Comparison of ENCODE assay signal across 8 cellular contexts in the genomic region with DNA sequence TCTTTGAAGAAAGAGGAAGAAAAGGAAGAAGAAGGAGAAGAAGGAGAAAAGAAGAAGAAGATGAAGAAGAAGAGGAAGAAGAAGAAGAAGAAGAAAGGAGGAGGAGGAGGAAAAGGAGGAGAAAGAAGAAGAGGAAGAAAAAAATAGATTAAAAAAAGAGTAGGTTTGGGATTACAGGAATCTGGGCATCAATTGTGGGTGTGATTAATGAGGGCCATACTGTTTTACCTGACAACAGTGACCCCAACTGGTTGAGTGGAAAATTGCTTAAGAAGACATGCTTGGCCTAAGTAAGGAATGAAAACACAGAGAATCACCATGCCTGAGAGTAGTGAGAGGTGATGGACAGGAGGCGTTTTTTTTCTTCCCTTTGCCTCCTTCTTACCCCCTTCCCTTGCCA.
DNase-seq lines count a peak whose midpoint lies in the region; ATAC-seq and TF ChIP-seq lines count a peak whose summit lies in the region.

No MANE protein-coding gene starts in this region.

- TF ChIP-seq CTCF in colonic mucosa (IDR thresholded peaks at IDR 0.05) = peak; percentile 38

- no peaks in the 10 kb centered on the region for H3K9me3 ChIP-seq in colonic mucosa

- ATAC-seq in GM18870 (IDR thresholded peaks at IDR 0.05; ENCODE audit: unreplicated experiment) (peak; percentile 94), HG02938 (IDR thresholded peaks at IDR 0.05; ENCODE audit: unreplicated experiment) (peak; percentile 96)

- H3K4me1 ChIP-seq in colonic mucosa = no peaks in the 10 kb centered on the region

- H3K27ac ChIP-seq in colonic mucosa = no peak overlapping the region

- no peak overlapping the region for H3K4me3 ChIP-seq in colonic mucosa

- intact Hi-C loops in colonic mucosa (cut with DNase I) = loop anchor here (10.0 kb wide), 2 partner anchors 169 to 269 kb away; no protein-coding TSS in a partner anchor

- no peaks in the 10 kb centered on the region for H3K27me3 ChIP-seq in colonic mucosa

- DNase-seq in DMS53 (lab: John Stamatoyannopoulos, UW) = peak; percentile 82
- peak; percentile 25 for DNase-seq in NCI-H146 (lab: John Stamatoyannopoulos, UW)
- peak; percentile 30 for DNase-seq in colonic mucosa
- DNase-seq in pons (ENCODE audit: low spot score) = peak; percentile 81
- no peak for DNase-seq in NCI-H2029 (lab: John Stamatoyannopoulos, UW)
- DNase-seq in stimulated activated naive CD4-positive, alpha-beta T cell treated with Interleukin-2 at 50 U/mL for 16 hours (lab: John Stamatoyannopoulos, UW) = no peak

- H3K9ac ChIP-seq in colonic mucosa (ENCODE audit: low read depth in 2 of 2, low read length in 2 of 2) = no peak overlapping the region

- H3K36me3 ChIP-seq in colonic mucosa = no peaks in the 10 kb centered on the region

Comparison
In these comparisons a context has a peak if more than half of its experiments do, and no peak if none do; other contexts are left out.
1. DNase-seq: peak in DMS53 (single experiment), NCI-H146 (single experiment), colonic mucosa (single experiment) and pons (single experiment); none in NCI-H2029 (single experiment) and stimulated activated naive CD4-positive, alpha-beta T cell treated with Interleukin-2 at 50 U/mL for 16 hours (single experiment).